1 cellular context compared by ENCODE assay signal in the genomic region with DNA sequence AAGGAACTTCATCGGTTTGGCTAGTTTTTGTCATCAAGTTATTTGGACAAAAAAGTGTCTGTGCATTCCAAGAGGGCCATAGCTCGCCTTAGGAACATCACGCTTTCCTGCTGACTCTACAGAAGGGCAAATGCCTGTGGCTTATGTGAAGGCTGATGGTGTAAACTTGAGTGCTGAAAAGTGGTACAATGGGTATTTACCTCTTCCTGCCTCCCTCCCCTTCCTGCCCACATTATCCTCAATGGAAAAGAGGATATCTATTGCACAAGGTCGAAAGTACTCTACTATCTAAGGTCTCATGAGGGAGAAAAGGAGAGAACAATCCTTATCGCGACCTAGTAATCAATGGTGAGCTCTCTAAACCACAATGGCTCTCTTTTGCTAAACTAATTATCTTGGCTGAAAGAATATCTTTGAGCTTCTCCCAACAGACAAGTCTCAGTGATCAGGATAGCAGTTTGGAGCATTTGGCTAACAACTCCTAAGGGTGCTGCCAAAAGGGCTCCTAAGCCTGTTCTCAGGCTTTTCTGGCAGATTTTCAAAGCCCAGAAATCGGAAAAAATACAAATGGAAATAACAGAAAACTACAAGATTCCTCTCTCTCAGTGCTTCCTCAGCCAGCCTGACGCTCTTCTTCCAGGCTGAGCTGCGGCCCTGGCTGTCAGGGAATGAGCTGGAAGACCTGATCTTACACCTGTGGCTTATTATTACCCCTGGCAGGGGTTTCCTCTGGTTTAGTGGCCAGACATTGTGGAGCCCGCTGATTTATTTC.
TF ChIP-seq lines count a peak whose summit lies in the region.

No MANE protein-coding gene starts in this region.

TF ChIP-seq in HepG2, 621 proteins besides CTCF, POLR2A, EP300 and RAD21 (continued from another document and continues in another):
- TF ChIP-seq, protein P1, sequence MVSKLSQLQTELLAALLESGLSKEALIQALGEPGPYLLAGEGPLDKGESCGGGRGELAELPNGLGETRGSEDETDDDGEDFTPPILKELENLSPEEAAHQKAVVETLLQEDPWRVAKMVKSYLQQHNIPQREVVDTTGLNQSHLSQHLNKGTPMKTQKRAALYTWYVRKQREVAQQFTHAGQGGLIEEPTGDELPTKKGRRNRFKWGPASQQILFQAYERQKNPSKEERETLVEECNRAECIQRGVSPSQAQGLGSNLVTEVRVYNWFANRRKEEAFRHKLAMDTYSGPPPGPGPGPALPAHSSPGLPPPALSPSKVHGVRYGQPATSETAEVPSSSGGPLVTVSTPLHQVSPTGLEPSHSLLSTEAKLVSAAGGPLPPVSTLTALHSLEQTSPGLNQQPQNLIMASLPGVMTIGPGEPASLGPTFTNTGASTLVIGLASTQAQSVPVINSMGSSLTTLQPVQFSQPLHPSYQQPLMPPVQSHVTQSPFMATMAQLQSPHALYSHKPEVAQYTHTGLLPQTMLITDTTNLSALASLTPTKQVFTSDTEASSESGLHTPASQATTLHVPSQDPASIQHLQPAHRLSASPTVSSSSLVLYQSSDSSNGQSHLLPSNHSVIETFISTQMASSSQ (IDR thresholded peaks at IDR 0.05; ENCODE audit: low read depth) = no peak
- TF ChIP-seq, protein P1 (CRISPR knock-in tag; IDR thresholded peaks at IDR 0.05; ENCODE audit: borderline replicate concordance) = peak; percentile 60; the same call in 1 of the 2 replicates
- TF ChIP-seq, protein P2, sequence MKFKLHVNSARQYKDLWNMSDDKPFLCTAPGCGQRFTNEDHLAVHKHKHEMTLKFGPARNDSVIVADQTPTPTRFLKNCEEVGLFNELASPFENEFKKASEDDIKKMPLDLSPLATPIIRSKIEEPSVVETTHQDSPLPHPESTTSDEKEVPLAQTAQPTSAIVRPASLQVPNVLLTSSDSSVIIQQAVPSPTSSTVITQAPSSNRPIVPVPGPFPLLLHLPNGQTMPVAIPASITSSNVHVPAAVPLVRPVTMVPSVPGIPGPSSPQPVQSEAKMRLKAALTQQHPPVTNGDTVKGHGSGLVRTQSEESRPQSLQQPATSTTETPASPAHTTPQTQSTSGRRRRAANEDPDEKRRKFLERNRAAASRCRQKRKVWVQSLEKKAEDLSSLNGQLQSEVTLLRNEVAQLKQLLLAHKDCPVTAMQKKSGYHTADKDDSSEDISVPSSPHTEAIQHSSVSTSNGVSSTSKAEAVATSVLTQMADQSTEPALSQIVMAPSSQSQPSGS (CRISPR knock-in tag; IDR thresholded peaks at IDR 0.05) = 0 out of 2 replicates have a peak, but pooled peaks have one; percentile 19
- TF ChIP-seq RELA (CRISPR knock-in tag; IDR thresholded peaks at IDR 0.05) (no peak), BCL6 (CRISPR knock-in tag; IDR thresholded peaks at IDR 0.05) (peak; percentile 59), MBD4 (IDR thresholded peaks at IDR 0.05; ENCODE audit: borderline replicate concordance, low read length) (no peak), NONO (IDR thresholded peaks at IDR 0.05) (no peak), NONO (CRISPR knock-in tag; conservative IDR thresholded peaks at IDR 0.05) (peak; percentile 55; the same call in 1 of the 2 replicates), ATRX (CRISPR knock-in tag; IDR thresholded peaks at IDR 0.05; ENCODE audit: borderline replicate concordance) (no peak), ZBTB8A (CRISPR knock-in tag; IDR thresholded peaks at IDR 0.05; ENCODE audit: borderline replicate concordance, low read depth) (no peak), ESRRA (CRISPR knock-in tag; IDR thresholded peaks at IDR 0.05; ENCODE audit: low read depth) (peak; percentile 69; the same call in 1 of the 2 replicates), SALL1 (CRISPR knock-in tag; IDR thresholded peaks at IDR 0.05) (peak; percentile 26; the same call in 1 of the 2 replicates), ZNF230 (CRISPR knock-in tag; IDR thresholded peaks at IDR 0.05) (no peak), ZNF839 (CRISPR knock-in tag; IDR thresholded peaks at IDR 0.05; ENCODE audit: borderline replicate concordance) (no peak), ZNF850 (CRISPR knock-in tag; conservative IDR thresholded peaks at IDR 0.05) (no peak), ATF7 (IDR thresholded peaks at IDR 0.05) (no peak), ATF7 (CRISPR knock-in tag; IDR thresholded peaks at IDR 0.05) (no peak), SAFB2 (CRISPR knock-in tag; IDR thresholded peaks at IDR 0.05; ENCODE audit: borderline replicate concordance, low read depth) (no peak; the same call in 1 of the 2 replicates)
- TF ChIP-seq, protein P3, sequence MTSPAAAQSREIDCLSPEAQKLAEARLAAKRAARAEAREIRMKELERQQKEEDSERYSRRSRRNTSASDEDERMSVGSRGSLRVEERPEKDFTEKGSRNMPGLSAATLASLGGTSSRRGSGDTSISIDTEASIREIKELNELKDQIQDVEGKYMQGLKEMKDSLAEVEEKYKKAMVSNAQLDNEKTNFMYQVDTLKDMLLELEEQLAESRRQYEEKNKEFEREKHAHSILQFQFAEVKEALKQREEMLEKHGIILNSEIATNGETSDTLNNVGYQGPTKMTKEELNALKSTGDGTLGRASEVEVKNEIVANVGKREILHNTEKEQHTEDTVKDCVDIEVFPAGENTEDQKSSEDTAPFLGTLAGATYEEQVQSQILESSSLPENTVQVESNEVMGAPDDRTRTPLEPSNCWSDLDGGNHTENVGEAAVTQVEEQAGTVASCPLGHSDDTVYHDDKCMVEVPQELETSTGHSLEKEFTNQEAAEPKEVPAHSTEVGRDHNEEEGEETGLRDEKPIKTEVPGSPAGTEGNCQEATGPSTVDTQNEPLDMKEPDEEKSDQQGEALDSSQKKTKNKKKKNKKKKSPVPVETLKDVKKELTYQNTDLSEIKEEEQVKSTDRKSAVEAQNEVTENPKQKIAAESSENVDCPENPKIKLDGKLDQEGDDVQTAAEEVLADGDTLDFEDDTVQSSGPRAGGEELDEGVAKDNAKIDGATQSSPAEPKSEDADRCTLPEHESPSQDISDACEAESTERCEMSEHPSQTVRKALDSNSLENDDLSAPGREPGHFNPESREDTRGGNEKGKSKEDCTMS (CRISPR knock-in tag; conservative IDR thresholded peaks at IDR 0.05) = no peak
- TF ChIP-seq, protein P4, sequence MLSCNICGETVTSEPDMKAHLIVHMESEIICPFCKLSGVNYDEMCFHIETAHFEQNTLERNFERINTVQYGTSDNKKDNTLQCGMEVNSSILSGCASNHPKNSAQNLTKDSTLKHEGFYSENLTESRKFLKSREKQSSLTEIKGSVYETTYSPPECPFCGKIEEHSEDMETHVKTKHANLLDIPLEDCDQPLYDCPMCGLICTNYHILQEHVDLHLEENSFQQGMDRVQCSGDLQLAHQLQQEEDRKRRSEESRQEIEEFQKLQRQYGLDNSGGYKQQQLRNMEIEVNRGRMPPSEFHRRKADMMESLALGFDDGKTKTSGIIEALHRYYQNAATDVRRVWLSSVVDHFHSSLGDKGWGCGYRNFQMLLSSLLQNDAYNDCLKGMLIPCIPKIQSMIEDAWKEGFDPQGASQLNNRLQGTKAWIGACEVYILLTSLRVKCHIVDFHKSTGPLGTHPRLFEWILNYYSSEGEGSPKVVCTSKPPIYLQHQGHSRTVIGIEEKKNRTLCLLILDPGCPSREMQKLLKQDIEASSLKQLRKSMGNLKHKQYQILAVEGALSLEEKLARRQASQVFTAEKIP (CRISPR knock-in tag; IDR thresholded peaks at IDR 0.05; ENCODE audit: borderline replicate concordance) = no peak
- TF ChIP-seq, protein P5, sequence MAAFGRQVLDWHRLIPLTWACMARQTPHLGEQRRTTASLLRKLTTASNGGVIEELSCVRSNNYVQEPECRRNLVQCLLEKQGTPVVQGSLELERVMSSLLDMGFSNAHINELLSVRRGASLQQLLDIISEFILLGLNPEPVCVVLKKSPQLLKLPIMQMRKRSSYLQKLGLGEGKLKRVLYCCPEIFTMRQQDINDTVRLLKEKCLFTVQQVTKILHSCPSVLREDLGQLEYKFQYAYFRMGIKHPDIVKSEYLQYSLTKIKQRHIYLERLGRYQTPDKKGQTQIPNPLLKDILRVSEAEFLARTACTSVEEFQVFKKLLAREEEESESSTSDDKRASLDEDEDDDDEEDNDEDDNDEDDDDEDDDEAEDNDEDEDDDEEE (CRISPR knock-in tag; IDR thresholded peaks at IDR 0.05) = no peak
- TF ChIP-seq, protein P6, sequence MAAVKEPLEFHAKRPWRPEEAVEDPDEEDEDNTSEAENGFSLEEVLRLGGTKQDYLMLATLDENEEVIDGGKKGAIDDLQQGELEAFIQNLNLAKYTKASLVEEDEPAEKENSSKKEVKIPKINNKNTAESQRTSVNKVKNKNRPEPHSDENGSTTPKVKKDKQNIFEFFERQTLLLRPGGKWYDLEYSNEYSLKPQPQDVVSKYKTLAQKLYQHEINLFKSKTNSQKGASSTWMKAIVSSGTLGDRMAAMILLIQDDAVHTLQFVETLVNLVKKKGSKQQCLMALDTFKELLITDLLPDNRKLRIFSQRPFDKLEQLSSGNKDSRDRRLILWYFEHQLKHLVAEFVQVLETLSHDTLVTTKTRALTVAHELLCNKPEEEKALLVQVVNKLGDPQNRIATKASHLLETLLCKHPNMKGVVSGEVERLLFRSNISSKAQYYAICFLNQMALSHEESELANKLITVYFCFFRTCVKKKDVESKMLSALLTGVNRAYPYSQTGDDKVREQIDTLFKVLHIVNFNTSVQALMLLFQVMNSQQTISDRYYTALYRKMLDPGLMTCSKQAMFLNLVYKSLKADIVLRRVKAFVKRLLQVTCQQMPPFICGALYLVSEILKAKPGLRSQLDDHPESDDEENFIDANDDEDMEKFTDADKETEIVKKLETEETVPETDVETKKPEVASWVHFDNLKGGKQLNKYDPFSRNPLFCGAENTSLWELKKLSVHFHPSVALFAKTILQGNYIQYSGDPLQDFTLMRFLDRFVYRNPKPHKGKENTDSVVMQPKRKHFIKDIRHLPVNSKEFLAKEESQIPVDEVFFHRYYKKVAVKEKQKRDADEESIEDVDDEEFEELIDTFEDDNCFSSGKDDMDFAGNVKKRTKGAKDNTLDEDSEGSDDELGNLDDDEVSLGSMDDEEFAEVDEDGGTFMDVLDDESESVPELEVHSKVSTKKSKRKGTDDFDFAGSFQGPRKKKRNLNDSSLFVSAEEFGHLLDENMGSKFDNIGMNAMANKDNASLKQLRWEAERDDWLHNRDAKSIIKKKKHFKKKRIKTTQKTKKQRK (IDR thresholded peaks at IDR 0.05; ENCODE audit: low read length) = no peak
- TF ChIP-seq, protein P7, sequence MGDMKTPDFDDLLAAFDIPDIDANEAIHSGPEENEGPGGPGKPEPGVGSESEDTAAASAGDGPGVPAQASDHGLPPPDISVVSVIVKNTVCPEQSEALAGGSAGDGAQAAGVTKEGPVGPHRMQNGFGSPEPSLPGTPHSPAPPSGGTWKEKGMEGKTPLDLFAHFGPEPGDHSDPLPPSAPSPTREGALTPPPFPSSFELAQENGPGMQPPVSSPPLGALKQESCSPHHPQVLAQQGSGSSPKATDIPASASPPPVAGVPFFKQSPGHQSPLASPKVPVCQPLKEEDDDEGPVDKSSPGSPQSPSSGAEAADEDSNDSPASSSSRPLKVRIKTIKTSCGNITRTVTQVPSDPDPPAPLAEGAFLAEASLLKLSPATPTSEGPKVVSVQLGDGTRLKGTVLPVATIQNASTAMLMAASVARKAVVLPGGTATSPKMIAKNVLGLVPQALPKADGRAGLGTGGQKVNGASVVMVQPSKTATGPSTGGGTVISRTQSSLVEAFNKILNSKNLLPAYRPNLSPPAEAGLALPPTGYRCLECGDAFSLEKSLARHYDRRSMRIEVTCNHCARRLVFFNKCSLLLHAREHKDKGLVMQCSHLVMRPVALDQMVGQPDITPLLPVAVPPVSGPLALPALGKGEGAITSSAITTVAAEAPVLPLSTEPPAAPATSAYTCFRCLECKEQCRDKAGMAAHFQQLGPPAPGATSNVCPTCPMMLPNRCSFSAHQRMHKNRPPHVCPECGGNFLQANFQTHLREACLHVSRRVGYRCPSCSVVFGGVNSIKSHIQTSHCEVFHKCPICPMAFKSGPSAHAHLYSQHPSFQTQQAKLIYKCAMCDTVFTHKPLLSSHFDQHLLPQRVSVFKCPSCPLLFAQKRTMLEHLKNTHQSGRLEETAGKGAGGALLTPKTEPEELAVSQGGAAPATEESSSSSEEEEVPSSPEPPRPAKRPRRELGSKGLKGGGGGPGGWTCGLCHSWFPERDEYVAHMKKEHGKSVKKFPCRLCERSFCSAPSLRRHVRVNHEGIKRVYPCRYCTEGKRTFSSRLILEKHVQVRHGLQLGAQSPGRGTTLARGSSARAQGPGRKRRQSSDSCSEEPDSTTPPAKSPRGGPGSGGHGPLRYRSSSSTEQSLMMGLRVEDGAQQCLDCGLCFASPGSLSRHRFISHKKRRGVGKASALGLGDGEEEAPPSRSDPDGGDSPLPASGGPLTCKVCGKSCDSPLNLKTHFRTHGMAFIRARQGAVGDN (CRISPR knock-in tag; IDR thresholded peaks at IDR 0.05) = no peak
- TF ChIP-seq, protein P8, sequence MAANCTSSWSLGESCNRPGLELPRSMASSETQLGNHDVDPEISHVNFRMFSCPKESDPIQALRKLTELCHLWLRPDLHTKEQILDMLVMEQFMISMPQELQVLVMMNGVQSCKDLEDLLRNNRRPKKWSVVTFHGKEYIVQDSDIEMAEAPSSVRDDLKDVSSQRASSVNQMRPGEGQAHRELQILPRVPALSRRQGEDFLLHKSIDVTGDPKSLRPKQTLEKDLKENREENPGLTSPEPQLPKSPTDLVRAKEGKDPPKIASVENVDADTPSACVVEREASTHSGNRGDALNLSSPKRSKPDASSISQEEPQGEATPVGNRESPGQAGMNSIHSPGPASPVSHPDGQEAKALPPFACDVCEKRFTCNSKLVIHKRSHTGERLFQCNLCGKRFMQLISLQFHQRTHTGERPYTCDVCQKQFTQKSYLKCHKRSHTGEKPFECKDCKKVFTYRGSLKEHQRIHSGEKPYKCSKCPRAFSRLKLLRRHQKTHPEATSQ (CRISPR knock-in tag; IDR thresholded peaks at IDR 0.05; ENCODE audit: borderline replicate concordance) = no peak
- TF ChIP-seq, protein P9, sequence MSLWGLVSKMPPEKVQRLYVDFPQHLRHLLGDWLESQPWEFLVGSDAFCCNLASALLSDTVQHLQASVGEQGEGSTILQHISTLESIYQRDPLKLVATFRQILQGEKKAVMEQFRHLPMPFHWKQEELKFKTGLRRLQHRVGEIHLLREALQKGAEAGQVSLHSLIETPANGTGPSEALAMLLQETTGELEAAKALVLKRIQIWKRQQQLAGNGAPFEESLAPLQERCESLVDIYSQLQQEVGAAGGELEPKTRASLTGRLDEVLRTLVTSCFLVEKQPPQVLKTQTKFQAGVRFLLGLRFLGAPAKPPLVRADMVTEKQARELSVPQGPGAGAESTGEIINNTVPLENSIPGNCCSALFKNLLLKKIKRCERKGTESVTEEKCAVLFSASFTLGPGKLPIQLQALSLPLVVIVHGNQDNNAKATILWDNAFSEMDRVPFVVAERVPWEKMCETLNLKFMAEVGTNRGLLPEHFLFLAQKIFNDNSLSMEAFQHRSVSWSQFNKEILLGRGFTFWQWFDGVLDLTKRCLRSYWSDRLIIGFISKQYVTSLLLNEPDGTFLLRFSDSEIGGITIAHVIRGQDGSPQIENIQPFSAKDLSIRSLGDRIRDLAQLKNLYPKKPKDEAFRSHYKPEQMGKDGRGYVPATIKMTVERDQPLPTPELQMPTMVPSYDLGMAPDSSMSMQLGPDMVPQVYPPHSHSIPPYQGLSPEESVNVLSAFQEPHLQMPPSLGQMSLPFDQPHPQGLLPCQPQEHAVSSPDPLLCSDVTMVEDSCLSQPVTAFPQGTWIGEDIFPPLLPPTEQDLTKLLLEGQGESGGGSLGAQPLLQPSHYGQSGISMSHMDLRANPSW (CRISPR knock-in tag; IDR thresholded peaks at IDR 0.05; ENCODE audit: borderline replicate concordance) = no peak
